ENCODE assay signal across 21 cellular contexts in genomic region chr2:75752828-75753227, GRCh38. TPM values are rescaled to one million over a fixed set of nuclear protein-coding genes. Genes with fewer than 3 reads are reported as not detected.
DNase-seq lines count a peak whose midpoint lies in the region; ATAC-seq and TF ChIP-seq lines count a peak whose summit lies in the region.
"Had no signal": no experiment of that assay in that cellular context is flagged by ENCODE, and none has a peak within 500 bp of the region (broad histone marks: within the 10 kb centered on the region; RNA-seq: fewer than 3 reads in every experiment).

No MANE protein-coding gene starts in this region.

- no peaks in the 10 kb centered on the region for H3K27me3 ChIP-seq in neural progenitor cell
- H3K27me3 ChIP-seq: BLaER1 had no signal

- no peak for ATAC-seq in GM19395 (IDR thresholded peaks at IDR 0.05; ENCODE audit: unreplicated experiment)
- ATAC-seq: GM12878, HCT116 had no signal

- H3K4me1 ChIP-seq in neural progenitor cell, result peaks cover 27% of the 10 kb centered on the region
- H3K4me1 ChIP-seq: BLaER1 had no signal

- peaks cover 28% of the 10 kb centered on the region for H3F3A ChIP-seq in neural progenitor cell (ENCODE audit: low read depth)

- H3K9me3 ChIP-seq in neural progenitor cell (ENCODE audit: low read depth), result no peaks in the 10 kb centered on the region

- peak overlapping the region; percentile 24 for H3K4me3 ChIP-seq in neural progenitor cell
- H3K4me3 ChIP-seq: BLaER1, GM12878, GM23338 had no signal

- H2AFZ ChIP-seq in neural progenitor cell (replicated peaks), result no peak overlapping the region
- H2AFZ ChIP-seq: GM23338 had no signal

- DNase-seq in NCI-H146 (lab: John Stamatoyannopoulos, UW), result peak; percentile 19
- DNase-seq in NCI-H146 treated with DMSO at 0.1 percent for 48 hours (lab: John Stamatoyannopoulos, UW; ENCODE audit: unreplicated experiment), result no peak
- DNase-seq in NCI-H82 (lab: John Stamatoyannopoulos, UW), result peak; percentile 74
- no peak for DNase-seq in neural progenitor cell (ENCODE audit: low spot score)
- DNase-seq in stimulated activated CD4-positive, alpha-beta T cell treated with anti-CD3 and anti-CD28 coated beads, Interleukin-2, amount 100 ng/mL, for 48 hours, result no peak
- DNase-seq in hepatic stellate cell (ENCODE audit: low spot score), result no peak
- DNase-seq: CD4-positive, CD25-positive, alpha-beta regulatory T cell; CD8-positive, alpha-beta memory T cell; DMS 273 treated with DMSO at 0.1 percent for 48 hours; EL; GDM1; H9; HFFc6 had no signal

- H3K27ac ChIP-seq in neural progenitor cell, result peak overlapping the region; percentile 89
- H3K27ac ChIP-seq: 22Rv1, BLaER1, C4-2B had no signal

- H3K4me1 Mint-ChIP-seq in neural progenitor cell, result peaks cover 12% of the 10 kb centered on the region
- H3K4me1 Mint-ChIP-seq: B cell; CD4-positive, CD25-positive, alpha-beta regulatory T cell; CD8-positive, alpha-beta memory T cell had no signal

- H3K9me3 Mint-ChIP-seq in neural progenitor cell, result peaks cover 6% of the 10 kb centered on the region
- H3K9me3 Mint-ChIP-seq: CD8-positive, alpha-beta memory T cell; GM23338; HFFc6 had no signal

- peaks cover 6% of the 10 kb centered on the region for H3K36me3 ChIP-seq in neural progenitor cell
- H3K36me3 ChIP-seq: BLaER1 had no signal

- no peaks in the 10 kb centered on the region for H3K79me2 ChIP-seq in neural progenitor cell (ENCODE audit: low read depth)

- no peaks in the 10 kb centered on the region for H3K36me3 Mint-ChIP-seq in neural progenitor cell
- H3K36me3 Mint-ChIP-seq: CD4-positive, CD25-positive, alpha-beta regulatory T cell; CD8-positive, alpha-beta memory T cell had no signal

- no peaks in the 10 kb centered on the region for H4K20me1 ChIP-seq in neural progenitor cell (ENCODE audit: low read depth)
- H4K20me1 ChIP-seq: BLaER1 had no signal

- H3K27ac Mint-ChIP-seq in neural progenitor cell, result no peak overlapping the region
- H3K27ac Mint-ChIP-seq: B cell; CD4-positive, CD25-positive, alpha-beta regulatory T cell; CD8-positive, alpha-beta memory T cell; GM23338; HFFc6 had no signal

- H3K9ac ChIP-seq in neural progenitor cell, result no peak overlapping the region
- H3K9ac ChIP-seq: BLaER1 had no signal

- no peak for TF ChIP-seq CTCF in neural progenitor cell (IDR thresholded peaks at IDR 0.05)

- H3K4me3 Mint-ChIP-seq in neural progenitor cell, result no peak overlapping the region
- H3K4me3 Mint-ChIP-seq: B cell; CD4-positive, CD25-positive, alpha-beta regulatory T cell; CD8-positive, alpha-beta memory T cell; GM23338; H9; HFFc6 had no signal

- H3K4me2 ChIP-seq in neural progenitor cell, result peak overlapping the region; percentile 70
- H3K4me2 ChIP-seq: BLaER1, GM23338 had no signal

- H3K27me3 Mint-ChIP-seq in neural progenitor cell (ENCODE audit: insufficient read depth, low read depth), result peaks cover 2% of the 10 kb centered on the region

RNA-seq across cellular contexts. Expression of gene GCFC2, which starts 42.1 kb away (rescaled TPM):
- total RNA-seq in neural progenitor cell (ENCODE audit: low replicate concordance), result 32.4 and 58.4 TPM in 2 replicates

Comparison
In these comparisons a context has a peak if more than half of its experiments do, and no peak if none do; other contexts are left out.
1. DNase-seq: peak in NCI-H146 (single experiment) and NCI-H82 (single experiment); none in NCI-H146 treated with DMSO at 0.1 percent for 48 hours (single experiment), neural progenitor cell (single experiment), stimulated activated CD4-positive, alpha-beta T cell treated with anti-CD3 and anti-CD28 coated beads, Interleukin-2, amount 100 ng/mL, for 48 hours (0 of 2) and hepatic stellate cell (single experiment).